24 cellular contexts compared by ENCODE assay signal in the genomic region with DNA sequence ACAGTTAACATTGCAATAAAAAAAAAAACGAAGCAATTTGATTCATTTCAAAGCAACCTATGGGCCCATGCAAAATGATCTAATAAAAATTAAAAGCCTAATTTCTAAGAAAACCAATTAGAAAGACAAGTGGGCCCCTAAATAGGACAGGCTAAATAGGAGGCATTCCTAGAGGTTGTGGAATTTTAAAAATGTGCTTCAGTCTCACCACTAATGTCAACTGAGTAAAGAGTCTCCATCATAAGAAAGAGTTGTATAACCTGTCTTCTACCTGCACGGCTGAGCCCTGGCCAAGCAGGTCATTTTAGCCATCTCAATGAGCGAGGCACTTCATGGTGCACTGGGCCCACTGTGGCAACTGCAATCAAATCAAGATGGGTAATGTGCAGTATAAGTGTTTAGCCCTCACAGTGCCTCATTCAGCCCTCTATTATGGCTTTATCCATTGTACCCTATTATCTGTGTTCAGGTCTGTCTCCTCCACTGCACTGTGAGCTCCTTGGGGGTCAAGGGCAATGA.
A peak's percentile ranks its signal among the peaks of the same experiment; 100 is the strongest.
DNase-seq lines count a peak whose midpoint lies in the region; ATAC-seq and TF ChIP-seq lines count a peak whose summit lies in the region.
"Had no signal": no experiment of that assay in that cellular context is flagged by ENCODE, and none has a peak within 500 bp of the region (broad histone marks: within the 10 kb centered on the region; RNA-seq: fewer than 3 reads in every experiment).

No MANE protein-coding gene starts in this region.

- no peaks in the 10 kb centered on the region for H3K36me3 ChIP-seq in OCI-LY3 (replicated peaks; ENCODE audit: low read depth, low read length)
- no peaks in the 10 kb centered on the region for H3K36me3 ChIP-seq in thyroid gland
- H3K36me3 ChIP-seq: SJSA1 had no signal

- H3K79me2 ChIP-seq in OCI-LY3 (ENCODE audit: low read length) = no peaks in the 10 kb centered on the region

- peak overlapping the region; percentile 13; the same call in 1 of the 2 replicates for H3K4me2 ChIP-seq in OCI-LY3 (ENCODE audit: low read length)

- H3K9me3 ChIP-seq in OCI-LY3 (ENCODE audit: insufficient read depth, low read length) = no peaks in the 10 kb centered on the region
- no peaks in the 10 kb centered on the region for H3K9me3 ChIP-seq in thyroid gland
- H3K9me3 ChIP-seq: SJSA1 had no signal

- no peaks in the 10 kb centered on the region for H4K20me1 ChIP-seq in OCI-LY3 (ENCODE audit: insufficient read depth, low read length)

- H3K27ac ChIP-seq in OCI-LY3 (ENCODE audit: low read length) (no peak overlapping the region), thyroid gland (no peak overlapping the region)
- H3K27ac ChIP-seq: HL-60, SJSA1 had no signal

- DNase-seq in ELF-1 (ENCODE audit: low read depth, low spot score) = peak; percentile 23
- DNase-seq in islet precursor cell = peak; percentile 69
- peak; percentile 69 to 78 for DNase-seq in thyroid gland
- no peak for DNase-seq in NCI-H1436 treated with DMSO at 0.1 percent for 48 hours (lab: John Stamatoyannopoulos, UW)
- DNase-seq in left colon = no peak
- DNase-seq: CD4-positive, CD25-positive, alpha-beta regulatory T cell; DMS53; GDM1; Karpas-422; NCI-H1092; NCI-H1436; NCI-H187 treated with DMSO at 0.1 percent for 48 hours; NCI-H2171 treated with DMSO at 0.1 percent for 48 hours; NCI-H345; NCI-H524 treated with DMSO at 0.1 percent for 48 hours; NCI-H774; NK-92 treated with Interleukin-12 subunit alpha and Interleukin-12 subunit beta, amount 100 ng/mL, for 24 hours; Right ventricle myocardium superior; RPMI8226 had no signal

- no peak for TF ChIP-seq CTCF in OCI-LY3 (IDR thresholded peaks at IDR 0.05; ENCODE audit: low read depth, low read length)
- no peak for TF ChIP-seq CTCF in thyroid gland (IDR thresholded peaks at IDR 0.05)

- H3K4me3 ChIP-seq in OCI-LY3 (ENCODE audit: low read length) = no peak overlapping the region
- no peak overlapping the region for H3K4me3 ChIP-seq in thyroid gland (replicated peaks in 1 of 3)
- H3K4me3 ChIP-seq: GM12878, SJSA1 had no signal

- no peak for ATAC-seq in left colon
- ATAC-seq in HG03025 (IDR thresholded peaks at IDR 0.05; ENCODE audit: low FRiP score, unreplicated experiment) = no peak
- ATAC-seq: GM12878 had no signal

- no peak overlapping the region for H2AFZ ChIP-seq in OCI-LY3 (ENCODE audit: low read depth, low read length)

- 49 to 60% methylated on average over 3 of the region's 3 CpGs for WGBS in thyroid gland, 2 donors

- H3K27me3 ChIP-seq in OCI-LY3 (ENCODE audit: low read depth, low read length) (peaks cover 5% of the 10 kb centered on the region; the same call in 1 of the 2 replicates), thyroid gland (no peaks in the 10 kb centered on the region)
- H3K27me3 ChIP-seq: SJSA1 had no signal

- TF ChIP-seq POLR2A in thyroid gland (IDR thresholded peaks at IDR 0.05) = no peak

- peaks cover 11% of the 10 kb centered on the region for H3K4me1 ChIP-seq in OCI-LY3 (ENCODE audit: low read length)
- H3K4me1 ChIP-seq in thyroid gland = peaks cover 3 to 9% of the 10 kb centered on the region in 2 donors
- H3K4me1 ChIP-seq: SJSA1 had no signal

- H3K9ac ChIP-seq in OCI-LY3 (ENCODE audit: low read length) = no peak overlapping the region

- intact Hi-C loops in thyroid gland (cut with DNase I) = loop anchor here (10.0 kb wide), 1 partner anchor 548 kb away; no protein-coding TSS in a partner anchor
- intact Hi-C loops in left colon (cut with DNase I, micrococcal nuclease) = no loop called here

Comparison
In these comparisons a context has a peak if more than half of its experiments do, and no peak if none do; other contexts are left out.
1. DNase-seq: peak in ELF-1 (single experiment), islet precursor cell (single experiment) and thyroid gland (2 of 2); none in NCI-H1436 treated with DMSO at 0.1 percent for 48 hours (single experiment) and left colon (0 of 2).